ENCODE assay signal across 8 cellular contexts in the genomic region with DNA sequence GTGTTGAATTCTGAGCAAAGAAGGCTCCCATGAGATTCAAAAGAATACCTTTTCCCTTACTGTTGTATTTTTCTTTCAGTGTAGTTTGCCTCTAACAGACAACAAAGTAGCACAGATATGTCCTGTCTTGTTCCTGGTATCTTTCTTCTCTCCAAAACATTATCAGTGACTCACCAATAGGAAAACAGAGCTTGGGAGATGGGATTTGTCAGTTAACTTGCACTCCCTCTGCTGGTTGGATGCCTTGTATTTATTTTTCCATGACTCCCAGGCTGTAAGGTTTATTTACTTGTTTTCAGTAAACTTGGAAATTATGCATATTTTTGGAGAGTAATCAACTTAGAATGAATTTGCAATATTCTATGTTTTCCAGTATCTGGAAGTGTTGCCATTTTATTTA.
A peak's percentile ranks its signal among the peaks of the same experiment; 100 is the strongest.
DNase-seq lines count a peak whose midpoint lies in the region; ATAC-seq and TF ChIP-seq lines count a peak whose summit lies in the region.

No MANE protein-coding gene starts in this region.

- H3K9ac ChIP-seq in KMS-11 (no peak overlapping the region), mammary epithelial cell (ENCODE audit: insufficient read depth, low read length) (no peak overlapping the region)

- no peaks in the 10 kb centered on the region for H3K79me2 ChIP-seq in KMS-11 (ENCODE audit: insufficient read depth, low read depth)
- no peaks in the 10 kb centered on the region for H3K79me2 ChIP-seq in mammary epithelial cell (ENCODE audit: insufficient read depth, low read length)

- ATAC-seq in lower lobe of right lung (no peak), GM21619 (IDR thresholded peaks at IDR 0.05; ENCODE audit: unreplicated experiment) (no peak)

- H4K20me1 ChIP-seq in KMS-11 (ENCODE audit: insufficient read depth) (no peaks in the 10 kb centered on the region), mammary epithelial cell (ENCODE audit: insufficient read depth, low read length) (no peaks in the 10 kb centered on the region)

- H3K4me1 ChIP-seq in KMS-11 (ENCODE audit: low read depth, poor library complexity, severe bottlenecking) (no peaks in the 10 kb centered on the region), mammary epithelial cell (ENCODE audit: insufficient read depth, low read length) (peaks cover 15% of the 10 kb centered on the region), lower lobe of right lung (no peaks in the 10 kb centered on the region)

- DNase-seq in AG10803 (ENCODE audit: low read depth) (peak; percentile 61), mammary epithelial cell (peak; percentile 74), lower lobe of right lung (no peak), NK-92 (lab: John Stamatoyannopoulos, UW; ENCODE audit: unreplicated experiment) (no peak), NCI-H82 (lab: John Stamatoyannopoulos, UW) (no peak), NOMO-1 treated with DMSO at 0.1 percent for 48 hours (lab: John Stamatoyannopoulos, UW; ENCODE audit: unreplicated experiment) (no peak)

- intact Hi-C loops in mammary epithelial cell (cut with micrococcal nuclease) (loop anchor here (1.0 to 5.0 kb wide), 8 partner anchors 54 to 367 kb away; no protein-coding TSS in a partner anchor), lower lobe of right lung (cut with DNase I) (no loop called here)

- H3K9me3 ChIP-seq in mammary epithelial cell (replicated peaks; ENCODE audit: insufficient read depth, low read length) (no peaks in the 10 kb centered on the region), lower lobe of right lung (no peaks in the 10 kb centered on the region)

- H3K4me2 ChIP-seq in KMS-11, result no peak overlapping the region
- H3K4me2 ChIP-seq in mammary epithelial cell (ENCODE audit: insufficient read depth, low read depth, low read length), result peak overlapping the region; percentile 54

- TF ChIP-seq CTCF in AG10803 (conservative IDR thresholded peaks at IDR 0.05; ENCODE audit: low read length), result peak; percentile 47
- peak; percentile 30; the same call in 1 of the 2 replicates for TF ChIP-seq CTCF in KMS-11 (conservative IDR thresholded peaks at IDR 0.05; ENCODE audit: low read depth, low read length)
- peak; percentile 55 to 67 for TF ChIP-seq CTCF in mammary epithelial cell (conservative IDR thresholded peaks at IDR 0.05 in 1 of 2, IDR thresholded peaks at IDR 0.05 in 1 of 2; ENCODE audit: extremely low read depth in 1 of 2, insufficient read depth in 1 of 2, low read depth in 1 of 2, low read length in 2 of 2)
- peak; percentile 31 for TF ChIP-seq CTCF in lower lobe of right lung (IDR thresholded peaks at IDR 0.05)

- no peak overlapping the region for H2AFZ ChIP-seq in KMS-11 (ENCODE audit: low read depth)
- H2AFZ ChIP-seq in mammary epithelial cell (ENCODE audit: low read depth, low read length), result peak overlapping the region; percentile 55

- no peak overlapping the region for H3K27ac ChIP-seq in KMS-11
- H3K27ac ChIP-seq in mammary epithelial cell (ENCODE audit: insufficient read depth, low read depth, low read length), result peak overlapping the region; percentile 43
- no peak overlapping the region for H3K27ac ChIP-seq in lower lobe of right lung

- CTCF ChIA-PET in mammary epithelial cell (lab: Charles Lee; ENCODE audit: low non-redundant PET), result interaction anchor here (0.6 kb wide), 1 partner anchor 1107 kb away, joined by 3 read pairs; the partner anchor contains the start of gene MTERF1

- H3K36me3 ChIP-seq in KMS-11 (ENCODE audit: insufficient read depth) (no peaks in the 10 kb centered on the region), mammary epithelial cell (ENCODE audit: insufficient read depth, low read length) (no peaks in the 10 kb centered on the region), lower lobe of right lung (no peaks in the 10 kb centered on the region)

- H3K27me3 ChIP-seq in KMS-11 (ENCODE audit: insufficient read depth, low read depth) (no peaks in the 10 kb centered on the region), mammary epithelial cell (ENCODE audit: insufficient read depth, low read length) (no peaks in the 10 kb centered on the region), lower lobe of right lung (ENCODE audit: low read depth) (no peaks in the 10 kb centered on the region)

- H3K4me3 ChIP-seq in AG10803 (ENCODE audit: low read length) (no peak overlapping the region), KMS-11 (IDR thresholded peaks at IDR 0.05; ENCODE audit: insufficient read depth, low read depth, low read length) (no peak overlapping the region), mammary epithelial cell (replicated peaks in 1 of 3; ENCODE audit: insufficient read depth in 1 of 3, low read depth in 2 of 3, low read length in 3 of 3) (no peak overlapping the region), lower lobe of right lung (no peak overlapping the region)

- dilution Hi-C loops in mammary epithelial cell (cut with HindIII; ENCODE audit: low sequenced_read_pairs), result no loop called here

- no TSS peak for BruUV-seq in mammary epithelial cell (replicated peaks; lab: Mats Ljungman, UMichigan)

- in situ Hi-C loops in mammary epithelial cell (cut with MboI; ENCODE audit: low sequenced_read_pairs in 2 of 2), result loop anchor here (10.0 kb wide), 1 partner anchor 153 kb away; the partner anchor contains the start of gene CDK6 (in 2 of the 2)

Comparison
In these comparisons a context has a peak if more than half of its experiments do, and no peak if none do; other contexts are left out.
1. DNase-seq: peak in AG10803 (single experiment) and mammary epithelial cell (single experiment); none in lower lobe of right lung (single experiment), NK-92 (single experiment), NCI-H82 (single experiment) and NOMO-1 treated with DMSO at 0.1 percent for 48 hours (single experiment).
2. Peak in every context shown above with its lines, with median percentiles within 50 percentile points of each other: CTCF ChIP-seq.